In genomic region chr19:38898788-38899446, GRCh38 we compare ENCODE assay signal across 8 cellular contexts. TPM values are rescaled to one million over a fixed set of nuclear protein-coding genes. Genes with fewer than 3 reads are reported as not detected.
DNase-seq lines count a peak whose midpoint lies in the region; ATAC-seq and TF ChIP-seq lines count a peak whose summit lies in the region.

No MANE protein-coding gene starts in this region.

- TF ChIP-seq POLR2A in GM18505 (IDR thresholded peaks at IDR 0.05; ENCODE audit: borderline replicate concordance, extremely low read depth, insufficient read depth, insufficient read length) = no peak

- H3K27me3 Mint-ChIP-seq in activated T-cell treated with anti-CD3 and anti-CD28 coated beads, Interleukin-2, amount 50 U/mL, for 24 hours = no peaks in the 10 kb centered on the region
- peaks cover 3% of the 10 kb centered on the region for H3K27me3 Mint-ChIP-seq in progenitor cell of endocrine pancreas

- ATAC-seq in HG03025 (IDR thresholded peaks at IDR 0.05; ENCODE audit: low FRiP score, unreplicated experiment) = no peak
- no peak for ATAC-seq in GM18505 (IDR thresholded peaks at IDR 0.05; ENCODE audit: unreplicated experiment)

- peaks cover 42% of the 10 kb centered on the region for H3K4me1 Mint-ChIP-seq in activated T-cell treated with anti-CD3 and anti-CD28 coated beads, Interleukin-2, amount 50 U/mL, for 24 hours (ENCODE audit: low read depth)
- H3K4me1 Mint-ChIP-seq in progenitor cell of endocrine pancreas (ENCODE audit: low read depth) = peaks cover 20% of the 10 kb centered on the region

- H3K9me3 Mint-ChIP-seq in activated T-cell treated with anti-CD3 and anti-CD28 coated beads, Interleukin-2, amount 50 U/mL, for 24 hours = no peaks in the 10 kb centered on the region
- no peaks in the 10 kb centered on the region for H3K9me3 Mint-ChIP-seq in progenitor cell of endocrine pancreas (ENCODE audit: low read depth)

- H3K27ac ChIP-seq in VCaP = peak overlapping the region; percentile 70

- TF ChIP-seq CTCF in VCaP (conservative IDR thresholded peaks at IDR 0.05) = no peak
- TF ChIP-seq CTCF in foreskin fibroblast (IDR thresholded peaks at IDR 0.05; ENCODE audit: low read depth, low read length) = no peak
- no peak for TF ChIP-seq CTCF in progenitor cell of endocrine pancreas (IDR thresholded peaks at IDR 0.05; ENCODE audit: unreplicated experiment)

- H3K4me3 Mint-ChIP-seq in activated T-cell treated with anti-CD3 and anti-CD28 coated beads, Interleukin-2, amount 50 U/mL, for 24 hours = peak overlapping the region; percentile 97
- peak overlapping the region; percentile 98 for H3K4me3 Mint-ChIP-seq in progenitor cell of endocrine pancreas (ENCODE audit: low read depth)

- peak overlapping the region; percentile 84 to 94 for H3K4me3 ChIP-seq in foreskin fibroblast (ENCODE audit: low read depth in 1 of 2, low read length in 2 of 2)

- DNase-seq in activated T-cell treated with anti-CD3 and anti-CD28 coated beads, Interleukin-2, amount 50 U/mL, for 24 hours = no peak
- DNase-seq in activated T-cell treated with anti-CD3 and anti-CD28 coated beads for 4 hours = no peak
- peak; percentile 22 to 42 for DNase-seq in foreskin fibroblast
- no peak for DNase-seq in progenitor cell of endocrine pancreas (ENCODE audit: low spot score, unreplicated experiment)
- DNase-seq in COLO668 (lab: John Stamatoyannopoulos, UW; ENCODE audit: unreplicated experiment) = no peak

- peak overlapping the region; percentile 94 for H3K27ac Mint-ChIP-seq in activated T-cell treated with anti-CD3 and anti-CD28 coated beads, Interleukin-2, amount 50 U/mL, for 24 hours
- H3K27ac Mint-ChIP-seq in progenitor cell of endocrine pancreas = peak overlapping the region; percentile 99

- peaks cover 35% of the 10 kb centered on the region for H3K36me3 Mint-ChIP-seq in activated T-cell treated with anti-CD3 and anti-CD28 coated beads, Interleukin-2, amount 50 U/mL, for 24 hours (ENCODE audit: low read depth)
- peaks cover 2% of the 10 kb centered on the region for H3K36me3 Mint-ChIP-seq in progenitor cell of endocrine pancreas (ENCODE audit: insufficient read depth)

RNA-seq across cellular contexts. Expression of gene SIRT2, which starts 0.5 kb away (rescaled TPM):
- total RNA-seq in progenitor cell of endocrine pancreas = 33.4 and 38.0 TPM in 2 replicates

RNA-seq across cellular contexts. Expression of gene NFKBIB, which starts 0.9 kb away (rescaled TPM):
- 18.0 and 18.8 TPM in 2 replicates for total RNA-seq in progenitor cell of endocrine pancreas

RNA-seq across cellular contexts. Expression of gene CCER2, which starts 13.1 kb away (rescaled TPM):
- total RNA-seq in progenitor cell of endocrine pancreas = 0.81 and 1.4 TPM in 2 replicates

RNA-seq across cellular contexts. Expression of gene RINL, which starts 20.8 kb away (rescaled TPM):
- 2.6 and 3.0 TPM in 2 replicates for total RNA-seq in progenitor cell of endocrine pancreas

RNA-seq across cellular contexts. Expression of gene SARS2, which starts 31.6 kb away (rescaled TPM):
- total RNA-seq in progenitor cell of endocrine pancreas = 68.2 and 74.7 TPM in 2 replicates

Comparison
In these comparisons a context has a peak if more than half of its experiments do, and no peak if none do; other contexts are left out.
1. DNase-seq: peak in foreskin fibroblast (2 of 2); none in activated T-cell treated with anti-CD3 and anti-CD28 coated beads, Interleukin-2, amount 50 U/mL, for 24 hours (single experiment), activated T-cell treated with anti-CD3 and anti-CD28 coated beads for 4 hours (single experiment), progenitor cell of endocrine pancreas (single experiment) and COLO668 (single experiment).